2 cellular contexts compared by ENCODE assay signal in the genomic region with DNA sequence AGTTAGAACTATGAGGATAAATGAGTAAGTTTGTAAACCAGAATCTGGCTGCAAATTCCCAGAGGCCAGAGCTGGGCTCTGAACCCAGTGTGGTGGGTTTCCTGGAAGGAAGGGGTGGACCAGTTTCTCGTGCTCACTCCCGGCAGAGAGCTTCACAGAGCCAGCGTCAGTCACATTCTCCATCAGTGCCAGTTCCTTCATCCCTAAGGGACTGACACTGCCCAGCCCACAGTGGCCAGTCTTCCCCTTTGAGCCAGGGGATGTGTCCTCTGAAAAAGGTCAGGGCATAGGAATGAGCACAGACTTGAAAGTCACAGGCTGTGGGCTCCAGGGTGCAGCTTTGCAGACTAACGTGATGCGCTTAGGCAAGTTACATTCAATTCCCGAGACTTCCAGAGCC.
TF ChIP-seq lines count a peak whose summit lies in the region.

No MANE protein-coding gene starts in this region.

TF ChIP-seq in SK-N-SH, 30 proteins besides CTCF, POLR2A, EP300 and RAD21 (continued from another document):
- no peak for TF ChIP-seq SIN3A (IDR thresholded peaks at IDR 0.05; ENCODE audit: borderline replicate concordance, low read depth, low read length)
- TF ChIP-seq TCF12 (IDR thresholded peaks at IDR 0.05) = no peak
- TF ChIP-seq RXRA (IDR thresholded peaks at IDR 0.05; ENCODE audit: borderline replicate concordance, low read depth) = no peak
- no peak for TF ChIP-seq SMC3 (IDR thresholded peaks at IDR 0.05; ENCODE audit: low read depth, low read length)
- no peak for TF ChIP-seq GATA2 (CRISPR knock-in tag; IDR thresholded peaks at IDR 0.05)
- no peak for TF ChIP-seq CHD2 (IDR thresholded peaks at IDR 0.05; ENCODE audit: low read length, partially characterized antibody)
- TF ChIP-seq, protein P1, sequence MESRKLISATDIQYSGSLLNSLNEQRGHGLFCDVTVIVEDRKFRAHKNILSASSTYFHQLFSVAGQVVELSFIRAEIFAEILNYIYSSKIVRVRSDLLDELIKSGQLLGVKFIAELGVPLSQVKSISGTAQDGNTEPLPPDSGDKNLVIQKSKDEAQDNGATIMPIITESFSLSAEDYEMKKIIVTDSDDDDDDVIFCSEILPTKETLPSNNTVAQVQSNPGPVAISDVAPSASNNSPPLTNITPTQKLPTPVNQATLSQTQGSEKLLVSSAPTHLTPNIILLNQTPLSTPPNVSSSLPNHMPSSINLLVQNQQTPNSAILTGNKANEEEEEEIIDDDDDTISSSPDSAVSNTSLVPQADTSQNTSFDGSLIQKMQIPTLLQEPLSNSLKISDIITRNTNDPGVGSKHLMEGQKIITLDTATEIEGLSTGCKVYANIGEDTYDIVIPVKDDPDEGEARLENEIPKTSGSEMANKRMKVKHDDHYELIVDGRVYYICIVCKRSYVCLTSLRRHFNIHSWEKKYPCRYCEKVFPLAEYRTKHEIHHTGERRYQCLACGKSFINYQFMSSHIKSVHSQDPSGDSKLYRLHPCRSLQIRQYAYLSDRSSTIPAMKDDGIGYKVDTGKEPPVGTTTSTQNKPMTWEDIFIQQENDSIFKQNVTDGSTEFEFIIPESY (IDR thresholded peaks at IDR 0.05; ENCODE audit: borderline replicate concordance, low read depth) = no peak
- no peak for TF ChIP-seq GABPA (IDR thresholded peaks at IDR 0.05; ENCODE audit: low read depth)
- TF ChIP-seq MEF2A (IDR thresholded peaks at IDR 0.05; ENCODE audit: borderline replicate concordance, low read depth) = no peak

TF ChIP-seq in SK-N-SH treated with all-trans-retinoic acid at 6 μM for 48 hours, 23 proteins besides CTCF, POLR2A, EP300 and RAD21 (continued from another document):
- TF ChIP-seq PPARA (CRISPR knock-in tag; IDR thresholded peaks at IDR 0.05; ENCODE audit: borderline replicate concordance) (no peak), ZNF70 (CRISPR knock-in tag; IDR thresholded peaks at IDR 0.05) (no peak), SNAI2 (CRISPR knock-in tag; IDR thresholded peaks at IDR 0.05) (no peak), ZC3H10 (CRISPR knock-in tag; IDR thresholded peaks at IDR 0.05) (no peak), ZFP30 (CRISPR knock-in tag; IDR thresholded peaks at IDR 0.05) (no peak), ZNF565 (CRISPR knock-in tag; conservative IDR thresholded peaks at IDR 0.05; ENCODE audit: low read depth) (no peak), BACH2 (CRISPR knock-in tag; IDR thresholded peaks at IDR 0.05; ENCODE audit: borderline replicate concordance) (no peak), GLIS3 (CRISPR knock-in tag; IDR thresholded peaks at IDR 0.05) (no peak)
- TF ChIP-seq, protein P2, sequence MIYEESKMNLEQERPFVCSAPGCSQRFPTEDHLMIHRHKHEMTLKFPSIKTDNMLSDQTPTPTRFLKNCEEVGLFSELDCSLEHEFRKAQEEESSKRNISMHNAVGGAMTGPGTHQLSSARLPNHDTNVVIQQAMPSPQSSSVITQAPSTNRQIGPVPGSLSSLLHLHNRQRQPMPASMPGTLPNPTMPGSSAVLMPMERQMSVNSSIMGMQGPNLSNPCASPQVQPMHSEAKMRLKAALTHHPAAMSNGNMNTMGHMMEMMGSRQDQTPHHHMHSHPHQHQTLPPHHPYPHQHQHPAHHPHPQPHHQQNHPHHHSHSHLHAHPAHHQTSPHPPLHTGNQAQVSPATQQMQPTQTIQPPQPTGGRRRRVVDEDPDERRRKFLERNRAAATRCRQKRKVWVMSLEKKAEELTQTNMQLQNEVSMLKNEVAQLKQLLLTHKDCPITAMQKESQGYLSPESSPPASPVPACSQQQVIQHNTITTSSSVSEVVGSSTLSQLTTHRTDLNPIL (CRISPR knock-in tag; IDR thresholded peaks at IDR 0.05; ENCODE audit: low read depth) = no peak
- TF ChIP-seq, protein P3, sequence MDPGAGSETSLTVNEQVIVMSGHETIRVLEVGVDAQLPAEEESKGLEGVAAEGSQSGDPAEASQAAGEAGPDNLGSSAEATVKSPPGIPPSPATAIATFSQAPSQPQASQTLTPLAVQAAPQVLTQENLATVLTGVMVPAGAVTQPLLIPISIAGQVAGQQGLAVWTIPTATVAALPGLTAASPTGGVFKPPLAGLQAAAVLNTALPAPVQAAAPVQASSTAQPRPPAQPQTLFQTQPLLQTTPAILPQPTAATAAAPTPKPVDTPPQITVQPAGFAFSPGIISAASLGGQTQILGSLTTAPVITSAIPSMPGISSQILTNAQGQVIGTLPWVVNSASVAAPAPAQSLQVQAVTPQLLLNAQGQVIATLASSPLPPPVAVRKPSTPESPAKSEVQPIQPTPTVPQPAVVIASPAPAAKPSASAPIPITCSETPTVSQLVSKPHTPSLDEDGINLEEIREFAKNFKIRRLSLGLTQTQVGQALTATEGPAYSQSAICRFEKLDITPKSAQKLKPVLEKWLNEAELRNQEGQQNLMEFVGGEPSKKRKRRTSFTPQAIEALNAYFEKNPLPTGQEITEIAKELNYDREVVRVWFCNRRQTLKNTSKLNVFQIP (CRISPR knock-in tag; IDR thresholded peaks at IDR 0.05; ENCODE audit: borderline replicate concordance, low read depth) = no peak
